9 cellular contexts compared by ENCODE assay signal in genomic region chr7:23938937-23939552, GRCh38.
DNase-seq lines count a peak whose midpoint lies in the region; TF ChIP-seq lines count a peak whose summit lies in the region.
"Had no signal": no experiment of that assay in that cellular context is flagged by ENCODE, and none has a peak within 500 bp of the region (broad histone marks: within the 10 kb centered on the region; RNA-seq: fewer than 3 reads in every experiment).

No MANE protein-coding gene starts in this region.

- H3K36me3 Mint-ChIP-seq in nephron (ENCODE audit: low read depth): no peaks in the 10 kb centered on the region
- H3K36me3 Mint-ChIP-seq: activated naive CD8-positive, alpha-beta T cell treated with anti-CD3 and anti-CD28 coated beads, Interleukin-2, amount 10 ng/mL, durations not matched to agents 7 days and 5 days had no signal

- H3K27ac Mint-ChIP-seq in nephron: no peak overlapping the region
- H3K27ac Mint-ChIP-seq: activated naive CD8-positive, alpha-beta T cell treated with anti-CD3 and anti-CD28 coated beads, Interleukin-2, amount 10 ng/mL, durations not matched to agents 7 days and 5 days had no signal

- H3K9me3 Mint-ChIP-seq in nephron: peaks cover 9% of the 10 kb centered on the region

- no peaks in the 10 kb centered on the region for H3K27me3 ChIP-seq in HAP-1 (ENCODE audit: low read depth)

- DNase-seq in SIG-M5 treated with dmso at 0.1 percent for 504 hours (lab: John Stamatoyannopoulos, UW; ENCODE audit: unreplicated experiment): peak; percentile 67
- no peak for DNase-seq in SIG-M5 (lab: John Stamatoyannopoulos, UW)
- DNase-seq in HAP-1 (ENCODE audit: low spot score in 2 of 2): peak; percentile 17 to 59
- DNase-seq in NCI-H146 treated with DMSO at 0.1 percent for 48 hours (lab: John Stamatoyannopoulos, UW; ENCODE audit: unreplicated experiment): peak; percentile 67
- peak; percentile 77 for DNase-seq in astrocyte of the hippocampus (ENCODE audit: low read depth, low spot score)
- DNase-seq in middle frontal gyrus (ENCODE audit: extremely low spot score, low spot score): no peak
- no peak for DNase-seq in GM19238 (ENCODE audit: insufficient read length, low spot score)
- DNase-seq: activated naive CD8-positive, alpha-beta T cell treated with anti-CD3 and anti-CD28 coated beads, Interleukin-2, amount 10 ng/mL, durations not matched to agents 7 days and 5 days had no signal

- no peaks in the 10 kb centered on the region for H3K27me3 Mint-ChIP-seq in nephron (ENCODE audit: low read depth)

- no peaks in the 10 kb centered on the region for H3K4me1 ChIP-seq in HAP-1

- H3K4me1 Mint-ChIP-seq in nephron: no peaks in the 10 kb centered on the region
- H3K4me1 Mint-ChIP-seq: activated naive CD8-positive, alpha-beta T cell treated with anti-CD3 and anti-CD28 coated beads, Interleukin-2, amount 10 ng/mL, durations not matched to agents 7 days and 5 days had no signal

- H3K9me3 ChIP-seq in HAP-1: no peaks in the 10 kb centered on the region

- no peaks in the 10 kb centered on the region for H3K36me3 ChIP-seq in HAP-1 (replicated peaks)

- TF ChIP-seq CTCF in nephron (IDR thresholded peaks at IDR 0.05; ENCODE audit: unreplicated experiment in 3 of 3): peak; percentile 23 to 51 (median 37)

- H3K4me3 Mint-ChIP-seq in nephron: no peak overlapping the region
- H3K4me3 Mint-ChIP-seq: activated naive CD8-positive, alpha-beta T cell treated with anti-CD3 and anti-CD28 coated beads, Interleukin-2, amount 10 ng/mL, durations not matched to agents 7 days and 5 days had no signal

- no peak overlapping the region for H3K4me3 ChIP-seq in HAP-1

- in situ Hi-C loops in HAP-1 (cut with MboI; ENCODE audit: low sequenced_read_pairs): no loop called here

Comparison
In these comparisons a context has a peak if more than half of its experiments do, and no peak if none do; other contexts are left out.
1. DNase-seq: peak in SIG-M5 treated with dmso at 0.1 percent for 504 hours (single experiment), HAP-1 (2 of 2), NCI-H146 treated with DMSO at 0.1 percent for 48 hours (single experiment) and astrocyte of the hippocampus (single experiment); none in SIG-M5 (single experiment), middle frontal gyrus (single experiment) and GM19238 (single experiment).